ENCODE assay signal across 30 cellular contexts in genomic region chr4:2685541-2685940, GRCh38.
A peak's percentile ranks its signal among the peaks of the same experiment; 100 is the strongest.
DNase-seq lines count a peak whose midpoint lies in the region; ATAC-seq, FAIRE-seq and TF ChIP-seq lines count a peak whose summit lies in the region.
"Had no signal": no experiment of that assay in that cellular context is flagged by ENCODE, and none has a peak within 500 bp of the region (broad histone marks: within the 10 kb centered on the region; RNA-seq: fewer than 3 reads in every experiment).

No MANE protein-coding gene starts in this region.

- POLR2A ChIA-PET in A673 (lab: Charles Lee; ENCODE audit: low non-redundant PET) = no interaction called here

- no peak for TF ChIP-seq CTCF in AG10803 (conservative IDR thresholded peaks at IDR 0.05; ENCODE audit: low read length)
- no peak for TF ChIP-seq CTCF in HFFc6 (IDR thresholded peaks at IDR 0.05)
- no peak for TF ChIP-seq CTCF in astrocyte (IDR thresholded peaks at IDR 0.05; ENCODE audit: insufficient read depth, low read depth, low read length)
- TF ChIP-seq CTCF in foreskin fibroblast (IDR thresholded peaks at IDR 0.05; ENCODE audit: low read depth, low read length) = no peak
- TF ChIP-seq CTCF in A673 (conservative IDR thresholded peaks at IDR 0.05; ENCODE audit: low read depth, low read length) = no peak

- H3K27me3 ChIP-seq in astrocyte (ENCODE audit: insufficient read depth, low read length) = no peaks in the 10 kb centered on the region
- no peaks in the 10 kb centered on the region for H3K27me3 ChIP-seq in A673 (replicated peaks; ENCODE audit: insufficient read depth, low read depth, low read length, poor library complexity)
- H3K27me3 ChIP-seq: ascending aorta, BE2C, transverse colon had no signal

- H3K9me3 ChIP-seq in astrocyte (ENCODE audit: insufficient read depth, low read depth, low read length) (no peaks in the 10 kb centered on the region), A673 (ENCODE audit: low read depth, low read length, poor library complexity, severe bottlenecking) (no peaks in the 10 kb centered on the region)
- H3K9me3 ChIP-seq: ascending aorta, BE2C, transverse colon had no signal

- peaks cover 9% of the 10 kb centered on the region for H3K79me2 ChIP-seq in astrocyte (ENCODE audit: insufficient read depth, low read length)

- H3K36me3 Mint-ChIP-seq in HFFc6 (ENCODE audit: low read depth) = peaks cover 56% of the 10 kb centered on the region
- H3K36me3 Mint-ChIP-seq in astrocyte (ENCODE audit: low read depth, unreplicated experiment) = peaks cover 38% of the 10 kb centered on the region
- peaks cover 0 to 29% of the 10 kb centered on the region in 2 donors for H3K36me3 Mint-ChIP-seq in activated naive CD4-positive, alpha-beta T cell treated with anti-CD3 and anti-CD28 coated beads, Interleukin-2, amount 50 U/mL, for 72 hours

- peaks cover 10% of the 10 kb centered on the region for H3K36me3 ChIP-seq in astrocyte (ENCODE audit: insufficient read depth, low read length)
- H3K36me3 ChIP-seq in A673 (ENCODE audit: insufficient read depth, low read length, poor library complexity, severe bottlenecking) = peaks cover 46% of the 10 kb centered on the region

- H3K27ac Mint-ChIP-seq in HFFc6 (peak overlapping the region; percentile 19; the same call in 1 of the 2 replicates), astrocyte (ENCODE audit: unreplicated experiment) (no peak overlapping the region)
- H3K27ac Mint-ChIP-seq in activated naive CD4-positive, alpha-beta T cell treated with anti-CD3 and anti-CD28 coated beads, Interleukin-2, amount 50 U/mL, for 72 hours = no peak overlapping the region
- H3K27ac Mint-ChIP-seq: activated CD4-positive, alpha-beta memory T cell treated with anti-CD3 and anti-CD28 coated beads, Interleukin-2, amount 10 ng/mL, durations not matched to agents 7 days and 5 days; activated naive CD4-positive, alpha-beta T cell treated with anti-CD3 and anti-CD28 coated beads, Interleukin-2, amount 50 U/mL, for 24 hours; stimulated activated effector memory CD8-positive, alpha-beta T cell treated with anti-CD3 and anti-CD28 coated beads, Interleukin-12 subunit alpha, Interleukin-12 subunit beta, amount 100 ng/mL, for 72 hours had no signal

- no peak overlapping the region for H3K27ac ChIP-seq in astrocyte (ENCODE audit: low read depth, low read length)
- H3K27ac ChIP-seq in A673 (ENCODE audit: low read depth, low read length, poor library complexity, severe bottlenecking) = no peak overlapping the region
- H3K27ac ChIP-seq: ascending aorta, transverse colon had no signal

- FAIRE-seq in astrocyte (lab: Jason Lieb, UNC) = no peak

- no peak for ATAC-seq in activated naive CD4-positive, alpha-beta T cell treated with anti-CD3 and anti-CD28 coated beads, Interleukin-2, amount 50 U/mL, for 72 hours
- no peak for ATAC-seq in HG02981 (IDR thresholded peaks at IDR 0.05; ENCODE audit: unreplicated experiment)
- ATAC-seq: naive thymus-derived CD8-positive, alpha-beta T cell; PC-3; stimulated activated effector memory CD8-positive, alpha-beta T cell treated with anti-CD3 and anti-CD28 coated beads, Interleukin-12 subunit alpha, Interleukin-12 subunit beta, amount 100 ng/mL, for 72 hours had no signal

- no peak overlapping the region for H3K4me2 ChIP-seq in astrocyte (ENCODE audit: low read length)

- H3K4me1 ChIP-seq in astrocyte (ENCODE audit: insufficient read depth, low read length) (peaks cover 4% of the 10 kb centered on the region), A673 (ENCODE audit: insufficient read depth, low read length, poor library complexity, severe bottlenecking) (no peaks in the 10 kb centered on the region)
- H3K4me1 ChIP-seq: ascending aorta, BE2C, transverse colon had no signal

- intact Hi-C loops in A673 (cut with micrococcal nuclease; ENCODE audit: unreplicated experiment) = no loop called here

- H3K27me3 Mint-ChIP-seq in HFFc6 (ENCODE audit: insufficient read depth) (peaks cover 4% of the 10 kb centered on the region), astrocyte (ENCODE audit: low read depth, unreplicated experiment) (no peaks in the 10 kb centered on the region)
- H3K27me3 Mint-ChIP-seq: activated CD4-positive, alpha-beta memory T cell treated with anti-CD3 and anti-CD28 coated beads, Interleukin-2, amount 10 ng/mL, durations not matched to agents 7 days and 5 days; activated naive CD4-positive, alpha-beta T cell treated with anti-CD3 and anti-CD28 coated beads, Interleukin-2, amount 50 U/mL, for 24 hours; naive thymus-derived CD8-positive, alpha-beta T cell had no signal

- CTCF ChIA-PET in A673 (lab: Charles Lee) = interaction anchor here (1.9 kb wide), 1 partner anchor 13 kb away, joined by 6 read pairs; no protein-coding TSS in a partner anchor

- no peak overlapping the region for H3K9ac ChIP-seq in astrocyte (ENCODE audit: low read length)

- H3K4me1 Mint-ChIP-seq in HFFc6 (ENCODE audit: low read depth) (peaks cover 7% of the 10 kb centered on the region), astrocyte (ENCODE audit: low read depth, unreplicated experiment) (peaks cover 4% of the 10 kb centered on the region)

- H3K9me3 Mint-ChIP-seq in HFFc6 (no peaks in the 10 kb centered on the region), astrocyte (ENCODE audit: unreplicated experiment) (no peaks in the 10 kb centered on the region)
- H3K9me3 Mint-ChIP-seq in activated naive CD4-positive, alpha-beta T cell treated with anti-CD3 and anti-CD28 coated beads, Interleukin-2, amount 50 U/mL, for 72 hours = no peaks in the 10 kb centered on the region
- H3K9me3 Mint-ChIP-seq: activated CD4-positive, alpha-beta memory T cell treated with anti-CD3 and anti-CD28 coated beads, Interleukin-2, amount 10 ng/mL, durations not matched to agents 7 days and 5 days; activated naive CD4-positive, alpha-beta T cell treated with anti-CD3 and anti-CD28 coated beads, Interleukin-2, amount 50 U/mL, for 24 hours; CD8-positive, alpha-beta memory T cell; naive thymus-derived CD8-positive, alpha-beta T cell; stimulated activated effector memory CD8-positive, alpha-beta T cell treated with anti-CD3 and anti-CD28 coated beads, Interleukin-12 subunit alpha, Interleukin-12 subunit beta, amount 100 ng/mL, for 72 hours had no signal

- peak; percentile 34 for DNase-seq in AG10803 (ENCODE audit: low read depth)
- peak; percentile 16 for DNase-seq in HFFc6
- DNase-seq in astrocyte (ENCODE audit: low read depth) = peak; percentile 18
- peak; percentile 49 to 71 for DNase-seq in foreskin fibroblast
- DNase-seq in A673 (ENCODE audit: low spot score) = no peak
- no peak for DNase-seq in activated naive CD4-positive, alpha-beta T cell treated with anti-CD3 and anti-CD28 coated beads, Interleukin-2, amount 50 U/mL, for 72 hours (ENCODE audit: low spot score in 2 of 2)
- no peak for DNase-seq in activated effector memory CD4-positive, alpha-beta T cell treated with anti-CD3 and anti-CD28 coated beads, Interleukin-2, amount 50 U/mL, for 16 hours
- DNase-seq: ACHN; activated CD4-positive, alpha-beta memory T cell treated with anti-CD3 and anti-CD28 coated beads, Interleukin-2, amount 10 ng/mL, durations not matched to agents 7 days and 5 days; activated CD8-positive, alpha-beta memory T cell treated with anti-CD3 and anti-CD28 coated beads, Interleukin-2, amount 50 U/mL, for 4 hours; BE2C; CD8-positive, alpha-beta memory T cell; central memory CD4-positive, alpha-beta T cell; cortex of kidney; effector memory CD4-positive, alpha-beta T cell; hippocampal formation; naive thymus-derived CD8-positive, alpha-beta T cell; NCI-H2029 treated with DMSO at 0.1 percent for 48 hours; NCI-H2227 treated with DMSO at 0.1 percent for 48 hours; NCI-H526 treated with DMSO at 0.1 percent for 48 hours; NK-92 treated with Interleukin-12 subunit alpha and Interleukin-12 subunit beta, amount 100 ng/mL, for 24 hours; occipital lobe; PC-3; T-helper 1 cell; transverse colon had no signal

- no peak overlapping the region for H3K4me3 Mint-ChIP-seq in HFFc6
- no peak overlapping the region for H3K4me3 Mint-ChIP-seq in astrocyte (ENCODE audit: unreplicated experiment)
- H3K4me3 Mint-ChIP-seq: activated CD4-positive, alpha-beta memory T cell treated with anti-CD3 and anti-CD28 coated beads, Interleukin-2, amount 10 ng/mL, durations not matched to agents 7 days and 5 days; activated naive CD4-positive, alpha-beta T cell treated with anti-CD3 and anti-CD28 coated beads, Interleukin-2, amount 50 U/mL, for 24 hours; CD8-positive, alpha-beta memory T cell; naive thymus-derived CD8-positive, alpha-beta T cell; stimulated activated effector memory CD8-positive, alpha-beta T cell treated with anti-CD3 and anti-CD28 coated beads, Interleukin-12 subunit alpha, Interleukin-12 subunit beta, amount 100 ng/mL, for 72 hours had no signal

- H3K4me3 ChIP-seq in AG10803 (ENCODE audit: low read length) = no peak overlapping the region
- no peak overlapping the region for H3K4me3 ChIP-seq in astrocyte (ENCODE audit: insufficient read depth, low read depth, low read length)
- no peak overlapping the region for H3K4me3 ChIP-seq in foreskin fibroblast (ENCODE audit: low read depth in 1 of 2, low read length in 2 of 2)
- H3K4me3 ChIP-seq in A673 (ENCODE audit: low read depth, low read length, poor library complexity, severe bottlenecking) = no peak overlapping the region
- H3K4me3 ChIP-seq: ascending aorta, lung, transverse colon had no signal

- peaks cover 48% of the 10 kb centered on the region for H4K20me1 ChIP-seq in astrocyte (ENCODE audit: insufficient read depth, low read length)

- H2AFZ ChIP-seq in astrocyte (ENCODE audit: low read depth, low read length) = no peak overlapping the region

- no TSS peak for BruUV-seq in A673 (replicated peaks; lab: Mats Ljungman, UMichigan)

Comparison
In these comparisons a context has a peak if more than half of its experiments do, and no peak if none do; other contexts are left out.
1. DNase-seq: peak in AG10803 (single experiment), HFFc6 (single experiment), astrocyte (single experiment) and foreskin fibroblast (2 of 2); none in A673 (single experiment), activated naive CD4-positive, alpha-beta T cell treated with anti-CD3 and anti-CD28 coated beads, Interleukin-2, amount 50 U/mL, for 72 hours (0 of 2) and activated effector memory CD4-positive, alpha-beta T cell treated with anti-CD3 and anti-CD28 coated beads, Interleukin-2, amount 50 U/mL, for 16 hours (single experiment).